42 cellular contexts compared by ENCODE assay signal in the genomic region with DNA sequence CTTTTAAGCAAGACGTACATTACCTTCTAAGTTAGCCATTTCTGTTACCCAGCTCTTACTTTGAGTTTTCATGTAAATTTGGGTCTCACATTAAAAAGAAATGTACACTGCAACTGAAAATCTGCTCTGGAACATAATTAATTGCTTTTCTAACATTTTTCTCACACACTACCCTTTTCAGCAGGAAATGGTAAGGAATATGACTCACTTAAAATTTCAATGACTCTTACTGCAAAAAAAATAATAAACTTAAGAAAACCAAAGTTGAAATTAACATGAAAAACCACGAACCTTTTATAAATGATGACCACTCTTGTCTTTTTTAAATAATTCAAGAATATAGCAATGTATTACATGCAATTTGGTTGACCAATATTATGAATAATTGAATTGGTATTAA. TPM values are rescaled to one million over a fixed set of nuclear protein-coding genes. Genes with fewer than 3 reads are reported as not detected.
DNase-seq lines count a peak whose midpoint lies in the region; ATAC-seq and TF ChIP-seq lines count a peak whose summit lies in the region.
"Had no signal": no experiment of that assay in that cellular context is flagged by ENCODE, and none has a peak within 500 bp of the region (broad histone marks: within the 10 kb centered on the region; RNA-seq: fewer than 3 reads in every experiment).

No MANE protein-coding gene starts in this region.

- H3K4me3 ChIP-seq in fibroblast of the aortic adventitia (ENCODE audit: low read depth, low read length) (no peak overlapping the region), vagina (no peak overlapping the region), upper lobe of right lung (no peak overlapping the region)
- H3K4me3 ChIP-seq: adrenal gland, breast epithelium, colonic mucosa, gastrocnemius medialis, GM12878, mucosa of descending colon, psoas muscle, uterus had no signal

- peak; percentile 42 for DNase-seq in A172 (ENCODE audit: low spot score)
- DNase-seq in HCEC 1CT: peak; percentile 66
- DNase-seq in astrocyte of the hippocampus (ENCODE audit: low read depth, low spot score): peak; percentile 17
- DNase-seq in fibroblast of the aortic adventitia (ENCODE audit: low read depth): peak; percentile 4
- DNase-seq in foreskin melanocyte: no peak
- no peak for DNase-seq in vagina (ENCODE audit: extremely low spot score in 2 of 2)
- no peak for DNase-seq in HuH-7 (ENCODE audit: low spot score)
- no peak for DNase-seq in upper lobe of right lung
- DNase-seq: activated CD4-positive, alpha-beta T cell treated with anti-CD3 and anti-CD28 coated beads, Interleukin-2, amount 50 U/mL, for 48 hours; activated CD4-positive, CD25-positive, alpha-beta regulatory T cell treated with anti-CD3 and anti-CD28 coated beads, Interleukin-2, amount 50 U/mL, for 72 hours; activated CD8-positive, alpha-beta memory T cell treated with anti-CD3 and anti-CD28 coated beads, Interleukin-2, amount 50 U/mL, for 48 hours; activated naive CD4-positive, alpha-beta T cell treated with anti-CD3 and anti-CD28 coated beads for 36 hours; adrenal gland; CD8-positive, alpha-beta T cell; colonic mucosa; effector memory CD8-positive, alpha-beta T cell; erythroblast; gastrocnemius medialis; hippocampal formation; Kasumi-1; left colon; mucosa of descending colon; MV-4-11; NCI-H1436 treated with DMSO at 0.1 percent for 48 hours; NCI-H345; NCI-H69; psoas muscle; SHP77; uterus had no signal

- H3K27me3 ChIP-seq in vagina: no peaks in the 10 kb centered on the region
- H3K27me3 ChIP-seq in upper lobe of right lung: peaks cover 4% of the 10 kb centered on the region
- H3K27me3 ChIP-seq: adrenal gland, breast epithelium, colonic mucosa, gastrocnemius medialis, uterus had no signal

- H3K4me1 ChIP-seq in vagina (no peaks in the 10 kb centered on the region), upper lobe of right lung (no peaks in the 10 kb centered on the region)
- H3K4me1 ChIP-seq: adrenal gland, breast epithelium, colonic mucosa, gastrocnemius medialis, psoas muscle, uterus had no signal

- TF ChIP-seq POLR2A in vagina (IDR thresholded peaks at IDR 0.05): no peak

- no peak for ATAC-seq in upper lobe of right lung
- ATAC-seq: CD8-positive, alpha-beta T cell; effector memory CD8-positive, alpha-beta T cell; gastrocnemius medialis; GM12878; left colon; mucosa of descending colon; natural killer cell treated with Interleukin-12 subunit alpha and Interleukin-12 subunit beta and Interleukin-15 and Interleukin-18, amount 100 ng/mL, for 72 hours; Panc1; psoas muscle had no signal

- H3K9me3 ChIP-seq in vagina (no peaks in the 10 kb centered on the region), upper lobe of right lung (no peaks in the 10 kb centered on the region)
- H3K9me3 ChIP-seq: adrenal gland, breast epithelium, colonic mucosa, gastrocnemius medialis, mucosa of descending colon, psoas muscle, uterus had no signal

- H3K36me3 ChIP-seq in vagina (no peaks in the 10 kb centered on the region), upper lobe of right lung (no peaks in the 10 kb centered on the region)
- H3K36me3 ChIP-seq: adrenal gland, breast epithelium, colonic mucosa, gastrocnemius medialis, uterus had no signal

- TF ChIP-seq CTCF in fibroblast of the aortic adventitia (IDR thresholded peaks at IDR 0.05; ENCODE audit: insufficient read depth, low read length): no peak
- TF ChIP-seq CTCF in vagina (IDR thresholded peaks at IDR 0.05): no peak
- TF ChIP-seq CTCF in upper lobe of right lung (IDR thresholded peaks at IDR 0.05): no peak

- intact Hi-C loops in vagina (cut with DNase I) (no loop called here), upper lobe of right lung (cut with DNase I) (no loop called here)

- H3K27ac ChIP-seq in vagina (no peak overlapping the region), upper lobe of right lung (no peak overlapping the region)
- H3K27ac ChIP-seq: adrenal gland, breast epithelium, colonic mucosa, gastrocnemius medialis, HL-60, psoas muscle, uterus had no signal

RNA-seq across cellular contexts. Expression of a gene that starts 1.3 kb away (rescaled TPM):
- total RNA-seq in A172 (2014; rRNA removed; shearing (Covaris generic)): not detected in 2 replicates
- not detected in 2 replicates for total RNA-seq in fibroblast of the aortic adventitia (ENCODE audit: low replicate concordance)
- not detected for total RNA-seq in vagina
- not detected for total RNA-seq in upper lobe of right lung
- total RNA-seq: activated naive CD4-positive, alpha-beta T cell treated with anti-CD3 and anti-CD28 coated beads for 36 hours; activated T-helper 1 cell treated with anti-CD3 and anti-CD28 coated beads, Interleukin-12 subunit alpha, Interleukin-12 subunit beta, Interleukin-2, Interleukin-4 antibody, amounts not matched to agents 30 ng/mL and 10 ng/mL and 1 ng/mL, durations not matched to agents 14 hours and 24 hours and 36 hours; B cell; breast epithelium; CD8-positive, alpha-beta T cell; colonic mucosa; Daoy; gastrocnemius medialis; GM12878; H1; left colon; lung microvascular endothelial cell; mucosa of descending colon; natural killer cell treated with Interleukin-12 subunit alpha and Interleukin-12 subunit beta and Interleukin-15 and Interleukin-18, amount 100 ng/mL, for 72 hours; omental fat pad; skeletal muscle tissue; T-helper 2 cell treated with Interferon-gamma antibody and Interleukin-4, amounts not matched to agents 100 ng/mL and 5 ng/mL, for 36 hours; uterus had no signal

Comparison
In these comparisons a context has a peak if more than half of its experiments do, and no peak if none do; other contexts are left out.
1. DNase-seq: peak in A172 (single experiment), HCEC 1CT (single experiment), astrocyte of the hippocampus (single experiment) and fibroblast of the aortic adventitia (single experiment); none in foreskin melanocyte (single experiment), vagina (0 of 2), HuH-7 (single experiment) and upper lobe of right lung (single experiment).